Comparison of ENCODE assay signal across 8 cellular contexts in genomic region chr2:111120253-111121027, GRCh38. TPM values are rescaled to one million over a fixed set of nuclear protein-coding genes. Genes with fewer than 3 reads are reported as not detected.
DNase-seq lines count a peak whose midpoint lies in the region; ATAC-seq and TF ChIP-seq lines count a peak whose summit lies in the region.

BCL2L11 (plus strand) TSS chr2:111120914; CDS start chr2:111123746, 2,832 bp downstream.

- intact Hi-C loops in vagina (cut with DNase I) = no loop called here

- H3K27me3 ChIP-seq in right atrium auricular region = peaks cover 0 to 5% of the 10 kb centered on the region in 2 donors
- no peaks in the 10 kb centered on the region for H3K27me3 ChIP-seq in vagina

- H3K4me1 ChIP-seq in right atrium auricular region = peaks cover 0 to 55% of the 10 kb centered on the region in 2 donors
- peaks cover 70% of the 10 kb centered on the region for H3K4me1 ChIP-seq in vagina

- peaks cover 31% of the 10 kb centered on the region for H3K36me3 Mint-ChIP-seq in T-helper 1 cell treated with Interleukin-12 subunit alpha and Interleukin-12 subunit beta and Interleukin-4 antibody, amounts not matched to agents 30 μg/mL and 1 μg/mL, for 36 hours (ENCODE audit: low read depth)

- H3K27ac ChIP-seq in right atrium auricular region (peak within 1 kb of the TSS; percentile 79 to 81), vagina (peak within 1 kb of the TSS; percentile 79)

- H3K36me3 ChIP-seq in right atrium auricular region (no peaks in the 10 kb centered on the region), vagina (peaks cover 0 to 15% of the 10 kb centered on the region in 2 donors)

- peaks cover 50% of the 10 kb centered on the region for H3K4me1 Mint-ChIP-seq in T-helper 1 cell treated with Interleukin-12 subunit alpha and Interleukin-12 subunit beta and Interleukin-4 antibody, amounts not matched to agents 30 μg/mL and 1 μg/mL, for 36 hours (ENCODE audit: low read depth)

- DNase-seq in NCI-H1694 (lab: John Stamatoyannopoulos, UW) (peak; percentile 74), amniotic stem cell (lab: John Stamatoyannopoulos, UW) (peak; percentile 49), right atrium auricular region (ENCODE audit: low spot score) (peak; percentile 85), putamen (ENCODE audit: low spot score) (peak; percentile 76), vagina (ENCODE audit: extremely low spot score in 2 of 2) (peak in 1 of 2 donors; percentile 93)

- H3K4me3 ChIP-seq in right atrium auricular region = peak within 1 kb of the TSS; percentile 68 to 80
- peak within 1 kb of the TSS; percentile 77 to 88 for H3K4me3 ChIP-seq in vagina

- peak in 1 of 2 donors; percentile 49 for TF ChIP-seq CTCF in right atrium auricular region (IDR thresholded peaks at IDR 0.05)
- TF ChIP-seq CTCF in vagina (IDR thresholded peaks at IDR 0.05) = no peak

- ATAC-seq in HG02884 (IDR thresholded peaks at IDR 0.05; ENCODE audit: unreplicated experiment) = peak; percentile 42

- H3K27ac Mint-ChIP-seq in T-helper 1 cell treated with Interleukin-12 subunit alpha and Interleukin-12 subunit beta and Interleukin-4 antibody, amounts not matched to agents 30 μg/mL and 1 μg/mL, for 36 hours = peak within 1 kb of the TSS; percentile 86

- H3K9me3 Mint-ChIP-seq in T-helper 1 cell treated with Interleukin-12 subunit alpha and Interleukin-12 subunit beta and Interleukin-4 antibody, amounts not matched to agents 30 μg/mL and 1 μg/mL, for 36 hours = no peaks in the 10 kb centered on the region

- H3K9me3 ChIP-seq in right atrium auricular region (no peaks in the 10 kb centered on the region), vagina (no peaks in the 10 kb centered on the region)

- TF ChIP-seq POLR2A in GM15510 (IDR thresholded peaks at IDR 0.05; ENCODE audit: borderline replicate concordance, extremely low read depth, insufficient read length) = peak; percentile 87
- TF ChIP-seq POLR2A in vagina (IDR thresholded peaks at IDR 0.05) = peak in 1 of 2 donors; percentile 82

- peaks cover 48% of the 10 kb centered on the region for H3K27me3 Mint-ChIP-seq in T-helper 1 cell treated with Interleukin-12 subunit alpha and Interleukin-12 subunit beta and Interleukin-4 antibody, amounts not matched to agents 30 μg/mL and 1 μg/mL, for 36 hours (ENCODE audit: low read depth)

- peak within 1 kb of the TSS; percentile 96 for H3K4me3 Mint-ChIP-seq in T-helper 1 cell treated with Interleukin-12 subunit alpha and Interleukin-12 subunit beta and Interleukin-4 antibody, amounts not matched to agents 30 μg/mL and 1 μg/mL, for 36 hours

RNA-seq across cellular contexts. Expression of gene BCL2L11, which starts in this region (rescaled TPM):
- 10 to 100 TPM in 1 of 2 donors, 1 to 10 TPM in 1; 9.2 to 14.0 TPM for total RNA-seq in right atrium auricular region
- total RNA-seq in vagina = 90.1 TPM
